15 cellular contexts compared by ENCODE assay signal in genomic region chr11:62401356-62401755, GRCh38. TPM values are rescaled to one million over a fixed set of nuclear protein-coding genes. Genes with fewer than 3 reads are reported as not detected.
DNase-seq lines count a peak whose midpoint lies in the region; FAIRE-seq and TF ChIP-seq lines count a peak whose summit lies in the region.
"Had no signal": no experiment of that assay in that cellular context is flagged by ENCODE, and none has a peak within 500 bp of the region (broad histone marks: within the 10 kb centered on the region; RNA-seq: fewer than 3 reads in every experiment).

No MANE protein-coding gene starts in this region.

- TF ChIP-seq CTCF in astrocyte (IDR thresholded peaks at IDR 0.05; ENCODE audit: insufficient read depth, low read depth, low read length) (no peak), tibial artery (IDR thresholded peaks at IDR 0.05) (no peak)

- H3K4me1 Mint-ChIP-seq in activated naive CD4-positive, alpha-beta T cell treated with anti-CD3 and anti-CD28 coated beads, Interleukin-2, amount 10 ng/mL, durations not matched to agents 7 days and 5 days, result peaks cover 56% of the 10 kb centered on the region
- H3K4me1 Mint-ChIP-seq in astrocyte (ENCODE audit: low read depth, unreplicated experiment), result peaks cover 10% of the 10 kb centered on the region

- H3K27me3 ChIP-seq in astrocyte (ENCODE audit: insufficient read depth, low read length) (no peaks in the 10 kb centered on the region), muscle layer of duodenum (ENCODE audit: low read depth, low read length) (no peaks in the 10 kb centered on the region), tibial artery (no peaks in the 10 kb centered on the region)

- FAIRE-seq in astrocyte (lab: Jason Lieb, UNC), result no peak
- FAIRE-seq: G401.6, HepG2 had no signal

- H3K27ac Mint-ChIP-seq in activated naive CD4-positive, alpha-beta T cell treated with anti-CD3 and anti-CD28 coated beads, Interleukin-2, amount 10 ng/mL, durations not matched to agents 7 days and 5 days, result no peak overlapping the region
- H3K27ac Mint-ChIP-seq in astrocyte (ENCODE audit: unreplicated experiment), result no peak overlapping the region
- H3K27ac Mint-ChIP-seq: memory B cell had no signal

- CTCF ChIA-PET in activated naive CD4-positive, alpha-beta T cell treated with anti-CD3 and anti-CD28 coated beads, Interleukin-2, amount 10 ng/mL, durations not matched to agents 7 days and 5 days (lab: Charles Lee), result interaction anchor here (1.0 to 4.6 kb wide), 7 partner anchors 21 to 293 kb away, joined by 3 to 30 read pairs (median 3); no protein-coding TSS in a partner anchor

- peak overlapping the region; percentile 71 for H3K4me3 Mint-ChIP-seq in activated naive CD4-positive, alpha-beta T cell treated with anti-CD3 and anti-CD28 coated beads, Interleukin-2, amount 10 ng/mL, durations not matched to agents 7 days and 5 days
- H3K4me3 Mint-ChIP-seq in astrocyte (ENCODE audit: unreplicated experiment), result no peak overlapping the region
- H3K4me3 Mint-ChIP-seq: memory B cell had no signal

- H2AFZ ChIP-seq in astrocyte (ENCODE audit: low read depth, low read length), result no peak overlapping the region

- H3K79me2 ChIP-seq in astrocyte (ENCODE audit: insufficient read depth, low read length), result no peaks in the 10 kb centered on the region

- H3K9ac ChIP-seq in astrocyte (ENCODE audit: low read length), result no peak overlapping the region

- DNase-seq in activated naive CD4-positive, alpha-beta T cell treated with anti-CD3 and anti-CD28 coated beads, Interleukin-2, amount 10 ng/mL, durations not matched to agents 7 days and 5 days, result no peak
- DNase-seq in activated naive CD4-positive, alpha-beta T cell treated with anti-CD3 and anti-CD28 coated beads, Interleukin-2, amount 50 U/mL, for 16 hours, result no peak
- no peak for DNase-seq in astrocyte (ENCODE audit: low read depth)
- no peak for DNase-seq in tibial artery
- no peak for DNase-seq in midbrain (lab: John Stamatoyannopoulos, UW)
- DNase-seq in NCI-H748 treated with DMSO at 0.1 percent for 48 hours (lab: John Stamatoyannopoulos, UW), result no peak
- no peak for DNase-seq in germinal center (ENCODE audit: low spot score)
- DNase-seq: activated CD8-positive, alpha-beta memory T cell treated with anti-CD3 and anti-CD28 coated beads, Interleukin-2, amount 50 U/mL, for 4 hours; dermis blood vessel endothelial cell; NCI-H2081 had no signal

- H3K9me3 Mint-ChIP-seq in activated naive CD4-positive, alpha-beta T cell treated with anti-CD3 and anti-CD28 coated beads, Interleukin-2, amount 10 ng/mL, durations not matched to agents 7 days and 5 days, result no peaks in the 10 kb centered on the region
- H3K9me3 Mint-ChIP-seq in astrocyte (ENCODE audit: unreplicated experiment), result no peaks in the 10 kb centered on the region
- H3K9me3 Mint-ChIP-seq: memory B cell had no signal

- intact Hi-C loops in tibial artery (cut with DNase I; ENCODE audit: low total_unique reads), result no loop called here

- H3K27ac ChIP-seq in astrocyte (ENCODE audit: low read depth, low read length) (no peak overlapping the region), muscle layer of duodenum (ENCODE audit: low read length) (peak overlapping the region; percentile 39), tibial artery (peak overlapping the region; percentile 79 to 82)

- H4K20me1 ChIP-seq in astrocyte (ENCODE audit: insufficient read depth, low read length), result no peaks in the 10 kb centered on the region

- H3K36me3 Mint-ChIP-seq in activated naive CD4-positive, alpha-beta T cell treated with anti-CD3 and anti-CD28 coated beads, Interleukin-2, amount 10 ng/mL, durations not matched to agents 7 days and 5 days, result no peaks in the 10 kb centered on the region
- no peaks in the 10 kb centered on the region for H3K36me3 Mint-ChIP-seq in astrocyte (ENCODE audit: low read depth, unreplicated experiment)
- H3K36me3 Mint-ChIP-seq: memory B cell had no signal

- H3K9me3 ChIP-seq in astrocyte (ENCODE audit: insufficient read depth, low read depth, low read length) (no peaks in the 10 kb centered on the region), muscle layer of duodenum (ENCODE audit: control insufficient read depth in 1 of 2, low read length in 2 of 2) (no peaks in the 10 kb centered on the region), tibial artery (no peaks in the 10 kb centered on the region)

- H3K4me1 ChIP-seq in astrocyte (ENCODE audit: insufficient read depth, low read length) (peaks cover 14% of the 10 kb centered on the region), muscle layer of duodenum (ENCODE audit: control insufficient read depth in 1 of 2, insufficient read depth in 2 of 2, low read length in 2 of 2) (peaks cover 34 to 51% of the 10 kb centered on the region in 2 donors), tibial artery (peaks cover 8 to 64% (median 58%) of the 10 kb centered on the region in 4 donors)

- H3K36me3 ChIP-seq in astrocyte (ENCODE audit: insufficient read depth, low read length), result no peaks in the 10 kb centered on the region
- H3K36me3 ChIP-seq in muscle layer of duodenum (ENCODE audit: control insufficient read depth in 1 of 2, insufficient read depth in 2 of 2, low read length in 2 of 2), result no peaks in the 10 kb centered on the region
- no peaks in the 10 kb centered on the region for H3K36me3 ChIP-seq in tibial artery

- no peak overlapping the region for H3K4me3 ChIP-seq in astrocyte (ENCODE audit: insufficient read depth, low read depth, low read length)
- H3K4me3 ChIP-seq in muscle layer of duodenum (ENCODE audit: low read depth in 1 of 2, low read length in 2 of 2), result peak overlapping the region; percentile 3 to 11
- no peak overlapping the region for H3K4me3 ChIP-seq in tibial artery

- H3K4me2 ChIP-seq in astrocyte (ENCODE audit: low read length), result peak overlapping the region; percentile 21

- peaks cover 14% of the 10 kb centered on the region for H3K27me3 Mint-ChIP-seq in activated naive CD4-positive, alpha-beta T cell treated with anti-CD3 and anti-CD28 coated beads, Interleukin-2, amount 10 ng/mL, durations not matched to agents 7 days and 5 days
- peaks cover 19% of the 10 kb centered on the region for H3K27me3 Mint-ChIP-seq in astrocyte (ENCODE audit: low read depth, unreplicated experiment)

RNA-seq across cellular contexts. Expression of gene SCGB1A1, which starts 17.5 kb away (rescaled TPM):
- not detected in 2 replicates for total RNA-seq in astrocyte
- total RNA-seq: dermis blood vessel endothelial cell; HepG2; T-helper 1 cell treated with Interleukin-12 subunit alpha and Interleukin-12 subunit beta and Interleukin-4 antibody, amounts not matched to agents 30 ng/mL and 1 ng/mL, for 36 hours had no signal

Comparison
In these comparisons a context has a peak if more than half of its experiments do, and no peak if none do; other contexts are left out.
1. H3K4me3 ChIP-seq: peak in muscle layer of duodenum (2 of 2); none in astrocyte (single experiment) and tibial artery (0 of 2).